1 cellular context compared by ENCODE assay signal in genomic region chr3:126476166-126476975, GRCh38.
TF ChIP-seq lines count a peak whose summit lies in the region.

No MANE protein-coding gene starts in this region.

TF ChIP-seq in K562, 482 proteins besides CTCF, POLR2A, EP300 and RAD21 (continues in another document):
- TF ChIP-seq ARID3B (CRISPR knock-in tag; IDR thresholded peaks at IDR 0.05; ENCODE audit: borderline replicate concordance) (no peak), ZNF511 (CRISPR knock-in tag; IDR thresholded peaks at IDR 0.05) (no peak), ZNF274 (IDR thresholded peaks at IDR 0.05; ENCODE audit: borderline replicate concordance, low read depth, low read length) (no peak), ETS2 (tag; IDR thresholded peaks at IDR 0.05; ENCODE audit: borderline replicate concordance, poor library complexity, severe bottlenecking) (no peak), FOXA3 (CRISPR knock-in tag; conservative IDR thresholded peaks at IDR 0.05 in 1 of 2, IDR thresholded peaks at IDR 0.05 in 1 of 2) (no peak), TCF15 (CRISPR knock-in tag; IDR thresholded peaks at IDR 0.05) (no peak), HDAC1 (IDR thresholded peaks at IDR 0.05) (no peak), ASH1L (IDR thresholded peaks at IDR 0.05; ENCODE audit: borderline replicate concordance, low read depth, partially characterized antibody) (no peak), ELK3 (CRISPR knock-in tag; IDR thresholded peaks at IDR 0.05) (no peak), TEAD4 (IDR thresholded peaks at IDR 0.05; ENCODE audit: low read length) (no peak), TEAD4 (CRISPR knock-in tag; IDR thresholded peaks at IDR 0.05; ENCODE audit: borderline replicate concordance) (no peak), NFIX (CRISPR knock-in tag; IDR thresholded peaks at IDR 0.05; ENCODE audit: low read depth) (no peak), ZNF507 (tag; conservative IDR thresholded peaks at IDR 0.05) (no peak), NCOR1 (IDR thresholded peaks at IDR 0.05) (no peak), SOX6 (IDR thresholded peaks at IDR 0.05) (no peak), ARHGAP35 (IDR thresholded peaks at IDR 0.05; ENCODE audit: partially characterized antibody) (no peak), SMAD2 (IDR thresholded peaks at IDR 0.05; ENCODE audit: low read depth, low read length) (no peak), CBX5 (IDR thresholded peaks at IDR 0.05; ENCODE audit: borderline replicate concordance, low read depth) (no peak), EZH2 (IDR thresholded peaks at IDR 0.05; ENCODE audit: borderline replicate concordance, low read depth, low read length) (no peak), PRMT5 (CRISPR knock-in tag; IDR thresholded peaks at IDR 0.05) (no peak), ZKSCAN8 (CRISPR knock-in tag; IDR thresholded peaks at IDR 0.05) (no peak), ZNF785 (CRISPR knock-in tag; IDR thresholded peaks at IDR 0.05) (no peak), STAT5A (IDR thresholded peaks at IDR 0.05; ENCODE audit: borderline replicate concordance, low read length) (no peak), MGA (IDR thresholded peaks at IDR 0.05) (peak; percentile 36), POLR3A (IDR thresholded peaks at IDR 0.05; ENCODE audit: borderline replicate concordance, extremely low read depth, insufficient read depth, insufficient read length) (no peak), TAL1 (IDR thresholded peaks at IDR 0.05) (no peak), NCOA2 (IDR thresholded peaks at IDR 0.05; ENCODE audit: partially characterized antibody in 2 of 2) (no peak), ZBTB34 (CRISPR knock-in tag; IDR thresholded peaks at IDR 0.05) (no peak)
- TF ChIP-seq, protein P1, sequence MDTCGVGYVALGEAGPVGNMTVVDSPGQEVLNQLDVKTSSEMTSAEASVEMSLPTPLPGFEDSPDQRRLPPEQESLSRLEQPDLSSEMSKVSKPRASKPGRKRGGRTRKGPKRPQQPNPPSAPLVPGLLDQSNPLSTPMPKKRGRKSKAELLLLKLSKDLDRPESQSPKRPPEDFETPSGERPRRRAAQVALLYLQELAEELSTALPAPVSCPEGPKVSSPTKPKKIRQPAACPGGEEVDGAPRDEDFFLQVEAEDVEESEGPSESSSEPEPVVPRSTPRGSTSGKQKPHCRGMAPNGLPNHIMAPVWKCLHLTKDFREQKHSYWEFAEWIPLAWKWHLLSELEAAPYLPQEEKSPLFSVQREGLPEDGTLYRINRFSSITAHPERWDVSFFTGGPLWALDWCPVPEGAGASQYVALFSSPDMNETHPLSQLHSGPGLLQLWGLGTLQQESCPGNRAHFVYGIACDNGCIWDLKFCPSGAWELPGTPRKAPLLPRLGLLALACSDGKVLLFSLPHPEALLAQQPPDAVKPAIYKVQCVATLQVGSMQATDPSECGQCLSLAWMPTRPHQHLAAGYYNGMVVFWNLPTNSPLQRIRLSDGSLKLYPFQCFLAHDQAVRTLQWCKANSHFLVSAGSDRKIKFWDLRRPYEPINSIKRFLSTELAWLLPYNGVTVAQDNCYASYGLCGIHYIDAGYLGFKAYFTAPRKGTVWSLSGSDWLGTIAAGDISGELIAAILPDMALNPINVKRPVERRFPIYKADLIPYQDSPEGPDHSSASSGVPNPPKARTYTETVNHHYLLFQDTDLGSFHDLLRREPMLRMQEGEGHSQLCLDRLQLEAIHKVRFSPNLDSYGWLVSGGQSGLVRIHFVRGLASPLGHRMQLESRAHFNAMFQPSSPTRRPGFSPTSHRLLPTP (IDR thresholded peaks at IDR 0.05; ENCODE audit: borderline replicate concordance, extremely low read depth, insufficient read length): peak; percentile 46
- TF ChIP-seq, protein P2, sequence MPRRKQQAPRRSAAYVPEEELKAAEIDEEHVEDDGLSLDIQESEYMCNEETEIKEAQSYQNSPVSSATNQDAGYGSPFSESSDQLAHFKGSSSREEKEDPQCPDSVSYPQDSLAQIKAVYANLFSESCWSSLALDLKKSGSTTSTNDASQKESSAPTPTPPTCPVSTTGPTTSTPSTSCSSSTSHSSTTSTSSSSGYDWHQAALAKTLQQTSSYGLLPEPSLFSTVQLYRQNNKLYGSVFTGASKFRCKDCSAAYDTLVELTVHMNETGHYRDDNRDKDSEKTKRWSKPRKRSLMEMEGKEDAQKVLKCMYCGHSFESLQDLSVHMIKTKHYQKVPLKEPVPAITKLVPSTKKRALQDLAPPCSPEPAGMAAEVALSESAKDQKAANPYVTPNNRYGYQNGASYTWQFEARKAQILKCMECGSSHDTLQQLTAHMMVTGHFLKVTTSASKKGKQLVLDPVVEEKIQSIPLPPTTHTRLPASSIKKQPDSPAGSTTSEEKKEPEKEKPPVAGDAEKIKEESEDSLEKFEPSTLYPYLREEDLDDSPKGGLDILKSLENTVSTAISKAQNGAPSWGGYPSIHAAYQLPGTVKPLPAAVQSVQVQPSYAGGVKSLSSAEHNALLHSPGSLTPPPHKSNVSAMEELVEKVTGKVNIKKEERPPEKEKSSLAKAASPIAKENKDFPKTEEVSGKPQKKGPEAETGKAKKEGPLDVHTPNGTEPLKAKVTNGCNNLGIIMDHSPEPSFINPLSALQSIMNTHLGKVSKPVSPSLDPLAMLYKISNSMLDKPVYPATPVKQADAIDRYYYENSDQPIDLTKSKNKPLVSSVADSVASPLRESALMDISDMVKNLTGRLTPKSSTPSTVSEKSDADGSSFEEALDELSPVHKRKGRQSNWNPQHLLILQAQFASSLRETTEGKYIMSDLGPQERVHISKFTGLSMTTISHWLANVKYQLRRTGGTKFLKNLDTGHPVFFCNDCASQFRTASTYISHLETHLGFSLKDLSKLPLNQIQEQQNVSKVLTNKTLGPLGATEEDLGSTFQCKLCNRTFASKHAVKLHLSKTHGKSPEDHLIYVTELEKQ (CRISPR knock-in tag; IDR thresholded peaks at IDR 0.05): no peak
- TF ChIP-seq, protein P3, sequence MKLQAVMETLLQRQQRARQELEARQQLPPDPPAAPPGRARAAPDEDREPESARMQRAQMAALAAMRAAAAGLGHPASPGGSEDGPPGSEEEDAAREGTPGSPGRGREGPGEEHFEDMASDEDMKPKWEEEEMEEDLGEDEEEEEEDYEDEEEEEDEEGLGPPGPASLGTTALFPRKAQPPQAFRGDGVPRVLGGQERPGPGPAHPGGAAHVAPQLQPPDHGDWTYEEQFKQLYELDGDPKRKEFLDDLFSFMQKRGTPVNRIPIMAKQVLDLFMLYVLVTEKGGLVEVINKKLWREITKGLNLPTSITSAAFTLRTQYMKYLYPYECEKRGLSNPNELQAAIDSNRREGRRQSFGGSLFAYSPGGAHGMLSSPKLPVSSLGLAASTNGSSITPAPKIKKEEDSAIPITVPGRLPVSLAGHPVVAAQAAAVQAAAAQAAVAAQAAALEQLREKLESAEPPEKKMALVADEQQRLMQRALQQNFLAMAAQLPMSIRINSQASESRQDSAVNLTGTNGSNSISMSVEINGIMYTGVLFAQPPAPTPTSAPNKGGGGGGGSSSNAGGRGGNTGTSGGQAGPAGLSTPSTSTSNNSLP (IDR thresholded peaks at IDR 0.05; ENCODE audit: borderline replicate concordance, low read depth, low read length): no peak
